24 cellular contexts compared by ENCODE assay signal in genomic region chr9:92033307-92033706, GRCh38.
"Had no signal": no experiment of that assay in that cellular context is flagged by ENCODE, and none has a peak within 500 bp of the region (broad histone marks: within the 10 kb centered on the region; RNA-seq: fewer than 3 reads in every experiment).

No MANE protein-coding gene starts in this region.

- H3K4me3 Mint-ChIP-seq: stimulated activated effector memory CD8-positive, alpha-beta T cell treated with anti-CD3 and anti-CD28 coated beads, Interleukin-12 subunit alpha, Interleukin-12 subunit beta, amount 100 ng/mL, for 72 hours; stimulated activated memory B cell treated with anti-CD40 and anti-IgM and Interleukin-4, amounts not matched to agents 10 μg/mL and 1 μg/mL and 100 μg/mL, for 72 hours; stimulated activated naive B cell treated with anti-CD40 and anti-IgM and Interleukin-4, amounts not matched to agents 10 μg/mL and 1 μg/mL and 100 μg/mL, for 72 hours; stimulated activated naive CD8-positive, alpha-beta T cell treated with anti-CD3 and anti-CD28 coated beads, Interleukin-15, amount 100 ng/mL, for 72 hours; stimulated activated naive CD8-positive, alpha-beta T cell treated with anti-CD3 and anti-CD28 coated beads, Interleukin-15, Interleukin-2, amounts not matched to agents 100 ng/mL and 50 ng/mL, for 24 hours; type B pancreatic cell had no signal

- H3K9me3 Mint-ChIP-seq: stimulated activated effector memory CD8-positive, alpha-beta T cell treated with anti-CD3 and anti-CD28 coated beads, Interleukin-12 subunit alpha, Interleukin-12 subunit beta, amount 100 ng/mL, for 72 hours; stimulated activated memory B cell treated with anti-CD40 and anti-IgM and Interleukin-4, amounts not matched to agents 10 μg/mL and 1 μg/mL and 100 μg/mL, for 72 hours; stimulated activated naive B cell treated with anti-CD40 and anti-IgM and Interleukin-4, amounts not matched to agents 10 μg/mL and 1 μg/mL and 100 μg/mL, for 72 hours; stimulated activated naive CD8-positive, alpha-beta T cell treated with anti-CD3 and anti-CD28 coated beads, Interleukin-15, amount 100 ng/mL, for 72 hours; stimulated activated naive CD8-positive, alpha-beta T cell treated with anti-CD3 and anti-CD28 coated beads, Interleukin-15, Interleukin-2, amounts not matched to agents 100 ng/mL and 50 ng/mL, for 24 hours; type B pancreatic cell had no signal

- H3K4me1 Mint-ChIP-seq: stimulated activated effector memory CD8-positive, alpha-beta T cell treated with anti-CD3 and anti-CD28 coated beads, Interleukin-12 subunit alpha, Interleukin-12 subunit beta, amount 100 ng/mL, for 72 hours; stimulated activated memory B cell treated with anti-CD40 and anti-IgM and Interleukin-4, amounts not matched to agents 10 μg/mL and 1 μg/mL and 100 μg/mL, for 72 hours; stimulated activated naive CD8-positive, alpha-beta T cell treated with anti-CD3 and anti-CD28 coated beads, Interleukin-15, amount 100 ng/mL, for 72 hours had no signal

- DNase-seq: stimulated activated CD4-positive, alpha-beta T cell treated with anti-CD3 and anti-CD28 coated beads, Interleukin-2, amount 100 ng/mL, for 48 hours; stimulated activated CD4-positive, alpha-beta T cell treated with anti-CD3 and anti-CD28 coated beads, Interleukin-4, amount 100 ng/mL, for 1 hour; stimulated activated CD4-positive, alpha-beta T cell treated with anti-CD3 and anti-CD28 coated beads, Interleukin-4, amount 100 ng/mL, for 24 hours; stimulated activated CD4-positive, alpha-beta T cell treated with anti-CD3 and anti-CD28 coated beads, Interleukin-4, amount 100 ng/mL, for 4 hours; stimulated activated CD8-positive, alpha-beta memory T cell treated with anti-CD3 and anti-CD28 coated beads, Interleukin-4, amount 100 ng/mL, for 48 hours; stimulated activated naive B cell treated with anti-CD40 and anti-IgM and Interleukin-4, amounts not matched to agents 10 μg/mL and 1 μg/mL and 100 μg/mL, for 72 hours; stimulated activated naive CD4-positive, alpha-beta T cell; stimulated activated naive CD4-positive, alpha-beta T cell treated with Interleukin-2 at 50 U/mL for 16 hours; stimulated activated naive CD8-positive, alpha-beta T cell treated with anti-CD3 and anti-CD28 coated beads, Interleukin-15, amount 100 ng/mL, for 72 hours; stimulated activated naive CD8-positive, alpha-beta T cell treated with anti-CD3 and anti-CD28 coated beads, Interleukin-15, Interleukin-2, amounts not matched to agents 100 U/mL and 50 U/mL, for 24 hours; stomach; substantia nigra; testis; thyroid gland; tibial artery; transverse colon; trophoblast cell; upper lobe of left lung; upper lobe of right lung; uterus had no signal

- H3K27ac Mint-ChIP-seq: stimulated activated effector memory CD8-positive, alpha-beta T cell treated with anti-CD3 and anti-CD28 coated beads, Interleukin-12 subunit alpha, Interleukin-12 subunit beta, amount 100 ng/mL, for 72 hours; stimulated activated memory B cell treated with anti-CD40 and anti-IgM and Interleukin-4, amounts not matched to agents 10 μg/mL and 1 μg/mL and 100 μg/mL, for 72 hours; stimulated activated naive B cell treated with anti-CD40 and anti-IgM and Interleukin-4, amounts not matched to agents 10 μg/mL and 1 μg/mL and 100 μg/mL, for 72 hours; stimulated activated naive CD8-positive, alpha-beta T cell treated with anti-CD3 and anti-CD28 coated beads, Interleukin-15, Interleukin-2, amounts not matched to agents 100 ng/mL and 50 ng/mL, for 24 hours; type B pancreatic cell had no signal

- H3K27me3 Mint-ChIP-seq: stimulated activated memory B cell treated with anti-CD40 and anti-IgM and Interleukin-4, amounts not matched to agents 10 μg/mL and 1 μg/mL and 100 μg/mL, for 72 hours; stimulated activated naive B cell treated with anti-CD40 and anti-IgM and Interleukin-4, amounts not matched to agents 10 μg/mL and 1 μg/mL and 100 μg/mL, for 72 hours; stimulated activated naive CD8-positive, alpha-beta T cell treated with anti-CD3 and anti-CD28 coated beads, Interleukin-15, amount 100 ng/mL, for 72 hours; stimulated activated naive CD8-positive, alpha-beta T cell treated with anti-CD3 and anti-CD28 coated beads, Interleukin-15, Interleukin-2, amounts not matched to agents 100 ng/mL and 50 ng/mL, for 24 hours; type B pancreatic cell had no signal

- ATAC-seq: stimulated activated effector memory CD8-positive, alpha-beta T cell treated with anti-CD3 and anti-CD28 coated beads, Interleukin-12 subunit alpha, Interleukin-12 subunit beta, amount 100 ng/mL, for 72 hours; stimulated activated memory B cell treated with anti-CD40 and anti-IgM and Interleukin-4, amounts not matched to agents 10 μg/mL and 1 μg/mL and 100 μg/mL, for 72 hours; stimulated activated naive B cell treated with anti-CD40 and anti-IgM and Interleukin-4, amounts not matched to agents 10 μg/mL and 1 μg/mL and 100 μg/mL, for 72 hours; stimulated activated naive CD8-positive, alpha-beta T cell treated with anti-CD3 and anti-CD28 coated beads, Interleukin-15, amount 100 ng/mL, for 72 hours; stimulated activated naive CD8-positive, alpha-beta T cell treated with anti-CD3 and anti-CD28 coated beads, Interleukin-15, Interleukin-2, amounts not matched to agents 100 U/mL and 50 U/mL, for 24 hours; upper lobe of right lung had no signal
